21 cellular contexts compared by ENCODE assay signal in the genomic region with DNA sequence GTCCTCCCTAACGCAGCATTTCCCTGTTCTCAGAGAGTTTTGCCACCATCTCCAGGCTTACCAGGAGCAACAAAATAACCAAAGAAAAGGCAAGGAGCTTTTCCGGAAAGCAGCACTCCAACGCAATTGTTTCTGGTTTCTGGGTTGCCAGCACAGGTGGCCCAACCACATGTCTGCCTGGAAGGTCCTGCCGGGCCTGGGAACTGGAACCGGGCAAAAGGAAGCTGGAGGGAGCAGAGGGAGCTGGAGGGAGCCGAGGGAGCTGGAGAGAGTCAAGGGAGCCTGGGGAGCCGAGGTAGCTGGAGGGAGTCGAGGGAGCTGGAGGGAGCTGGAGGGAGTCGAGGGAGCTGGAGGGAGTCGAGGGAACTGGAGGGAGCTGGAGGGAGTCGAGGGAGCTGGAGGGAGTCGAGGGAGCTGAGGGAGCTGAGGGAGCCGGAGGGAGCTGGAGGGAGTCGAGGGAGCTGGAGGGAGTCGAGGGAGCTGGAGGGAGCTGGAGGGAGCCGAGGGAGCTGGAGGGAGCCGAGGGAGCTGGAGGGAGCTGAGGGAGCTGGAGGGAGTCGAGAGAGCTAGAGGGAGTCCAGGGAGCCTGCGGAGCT.
"Had no signal": no experiment of that assay in that cellular context is flagged by ENCODE, and none has a peak within 500 bp of the region (broad histone marks: within the 10 kb centered on the region; RNA-seq: fewer than 3 reads in every experiment).

No MANE protein-coding gene starts in this region.

- H3K9me3 ChIP-seq: gastroesophageal sphincter, heart right ventricle, tibial nerve, uterus had no signal

- H3K36me3 ChIP-seq: gastroesophageal sphincter, heart right ventricle, tibial nerve, uterus had no signal

- H3K9me3 Mint-ChIP-seq: activated naive CD8-positive, alpha-beta T cell treated with anti-CD3 and anti-CD28 coated beads for 36 hours; mesothelial cell of epicardium; nephron progenitor cell had no signal

- H3K4me1 Mint-ChIP-seq: mesothelial cell of epicardium had no signal

- H3K27ac ChIP-seq: coronary artery, gastroesophageal sphincter, heart right ventricle, tibial nerve, uterus, VCaP had no signal

- H3K27ac Mint-ChIP-seq: activated CD8-positive, alpha-beta memory T cell treated with anti-CD3 and anti-CD28 coated beads, Interleukin-2, amount 10 ng/mL, durations not matched to agents 7 days and 5 days; activated naive CD8-positive, alpha-beta T cell treated with anti-CD3 and anti-CD28 coated beads for 36 hours; mesothelial cell of epicardium; nephron progenitor cell had no signal

- ATAC-seq: activated CD8-positive, alpha-beta memory T cell treated with anti-CD3 and anti-CD28 coated beads, Interleukin-2, amount 10 ng/mL, durations not matched to agents 7 days and 5 days; esophagus mucosa; gastroesophageal sphincter; heart right ventricle; left lobe of liver; stimulated activated naive CD8-positive, alpha-beta T cell treated with anti-CD3 and anti-CD28 coated beads, Interleukin-15, Interleukin-2, amounts not matched to agents 100 U/mL and 50 U/mL, for 24 hours had no signal

- H3K27me3 ChIP-seq: tibial nerve, uterus had no signal

- H3K4me3 Mint-ChIP-seq: activated CD8-positive, alpha-beta memory T cell treated with anti-CD3 and anti-CD28 coated beads, Interleukin-2, amount 10 ng/mL, durations not matched to agents 7 days and 5 days; activated naive CD8-positive, alpha-beta T cell treated with anti-CD3 and anti-CD28 coated beads for 36 hours; mesothelial cell of epicardium; nephron progenitor cell had no signal

- DNase-seq: activated CD4-positive, alpha-beta T cell treated with anti-CD3 and anti-CD28 coated beads for 1 hour; activated CD4-positive, alpha-beta T cell treated with anti-CD3 and anti-CD28 coated beads, Interleukin-2, amount 50 U/mL, for 48 hours; activated CD8-positive, alpha-beta memory T cell treated with anti-CD3 and anti-CD28 coated beads, Interleukin-2, amount 10 ng/mL, durations not matched to agents 7 days and 5 days; activated naive CD8-positive, alpha-beta T cell treated with anti-CD3 and anti-CD28 coated beads for 36 hours; amniotic stem cell; heart right ventricle; kidney; nephron progenitor cell; occipital lobe; retina; stimulated activated naive CD8-positive, alpha-beta T cell treated with anti-CD3 and anti-CD28 coated beads, Interleukin-15, Interleukin-2, amounts not matched to agents 100 U/mL and 50 U/mL, for 24 hours; T1000; uterus had no signal

- H3K27me3 Mint-ChIP-seq: activated CD8-positive, alpha-beta memory T cell treated with anti-CD3 and anti-CD28 coated beads, Interleukin-2, amount 10 ng/mL, durations not matched to agents 7 days and 5 days; activated naive CD8-positive, alpha-beta T cell treated with anti-CD3 and anti-CD28 coated beads for 36 hours had no signal

- H3K36me3 Mint-ChIP-seq: activated CD8-positive, alpha-beta memory T cell treated with anti-CD3 and anti-CD28 coated beads, Interleukin-2, amount 10 ng/mL, durations not matched to agents 7 days and 5 days; activated naive CD8-positive, alpha-beta T cell treated with anti-CD3 and anti-CD28 coated beads for 36 hours; mesothelial cell of epicardium had no signal

- H3K4me3 ChIP-seq: coronary artery, gastroesophageal sphincter, heart right ventricle, lung, tibial nerve, uterus had no signal

- H3K4me1 ChIP-seq: gastroesophageal sphincter, tibial nerve, uterus had no signal
